Comparison of ENCODE assay signal across 17 cellular contexts in the genomic region with DNA sequence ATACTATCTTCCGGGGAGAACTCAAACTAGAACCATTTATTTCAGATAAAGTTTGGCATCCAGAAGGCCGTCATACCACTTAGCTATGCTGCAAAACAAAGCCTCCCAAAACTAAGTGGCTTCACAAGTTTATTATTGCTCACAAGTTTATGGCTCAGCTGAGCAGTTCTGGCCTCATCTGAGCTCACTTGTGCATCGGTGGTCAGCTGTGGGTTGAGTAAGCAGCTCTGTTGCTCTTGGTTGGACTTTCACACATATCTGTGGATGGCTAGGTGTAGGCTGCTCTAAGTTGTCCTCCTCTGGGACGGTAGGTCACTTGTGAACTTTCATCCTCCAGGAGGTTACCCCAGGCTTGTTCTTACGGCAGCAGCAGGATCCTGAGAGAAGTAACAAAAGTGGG.
"Had no signal": no experiment of that assay in that cellular context is flagged by ENCODE, and none has a peak within 500 bp of the region (broad histone marks: within the 10 kb centered on the region; RNA-seq: fewer than 3 reads in every experiment).

No MANE protein-coding gene starts in this region.

- H3K4me3 ChIP-seq: gastrocnemius medialis, left lung, pancreas, thyroid gland, vagina had no signal

- H3K27me3 ChIP-seq: brain microvascular endothelial cell, gastrocnemius medialis, left lung, pancreas, thyroid gland, vagina had no signal

- DNase-seq: activated CD4-positive, alpha-beta T cell treated with anti-CD3 and anti-CD28 coated beads for 4 hours; activated CD8-positive, alpha-beta memory T cell treated with anti-CD3 and anti-CD28 coated beads, Interleukin-2, amount 50 U/mL, for 48 hours; activated gamma-delta T cell; activated T-cell treated with anti-CD3 and anti-CD28 coated beads, Interleukin-2, amount 50 U/mL, for 72 hours; amygdala; brain microvascular endothelial cell; effector memory CD8-positive, alpha-beta T cell; gastrocnemius medialis; left lung; pancreas; T-helper 1 cell; thyroid gland had no signal

- H3K36me3 ChIP-seq: brain microvascular endothelial cell, gastrocnemius medialis, left lung, pancreas, thyroid gland, vagina had no signal

- H3K9me3 ChIP-seq: gastrocnemius medialis, left lung, pancreas, thyroid gland, vagina had no signal

- FAIRE-seq: keratinocyte, pancreas had no signal

- ATAC-seq: activated T-cell treated with anti-CD3 and anti-CD28 coated beads, Interleukin-2, amount 50 U/mL, for 72 hours; effector memory CD8-positive, alpha-beta T cell; gastrocnemius medialis; left lung; SK-N-SH treated with all-trans-retinoic acid at 6 μM for 48 hours; stimulated activated effector memory CD8-positive, alpha-beta T cell treated with anti-CD3 and anti-CD28 coated beads, Interleukin-12 subunit alpha, Interleukin-12 subunit beta, amount 100 ng/mL, for 72 hours had no signal

- H3K4me1 ChIP-seq: gastrocnemius medialis, thyroid gland, vagina had no signal

- H3K27ac ChIP-seq: brain microvascular endothelial cell, gastrocnemius medialis, left lung, pancreas, thyroid gland, vagina, VCaP had no signal
